Comparison of ENCODE assay signal across 1 cellular context in the genomic region with DNA sequence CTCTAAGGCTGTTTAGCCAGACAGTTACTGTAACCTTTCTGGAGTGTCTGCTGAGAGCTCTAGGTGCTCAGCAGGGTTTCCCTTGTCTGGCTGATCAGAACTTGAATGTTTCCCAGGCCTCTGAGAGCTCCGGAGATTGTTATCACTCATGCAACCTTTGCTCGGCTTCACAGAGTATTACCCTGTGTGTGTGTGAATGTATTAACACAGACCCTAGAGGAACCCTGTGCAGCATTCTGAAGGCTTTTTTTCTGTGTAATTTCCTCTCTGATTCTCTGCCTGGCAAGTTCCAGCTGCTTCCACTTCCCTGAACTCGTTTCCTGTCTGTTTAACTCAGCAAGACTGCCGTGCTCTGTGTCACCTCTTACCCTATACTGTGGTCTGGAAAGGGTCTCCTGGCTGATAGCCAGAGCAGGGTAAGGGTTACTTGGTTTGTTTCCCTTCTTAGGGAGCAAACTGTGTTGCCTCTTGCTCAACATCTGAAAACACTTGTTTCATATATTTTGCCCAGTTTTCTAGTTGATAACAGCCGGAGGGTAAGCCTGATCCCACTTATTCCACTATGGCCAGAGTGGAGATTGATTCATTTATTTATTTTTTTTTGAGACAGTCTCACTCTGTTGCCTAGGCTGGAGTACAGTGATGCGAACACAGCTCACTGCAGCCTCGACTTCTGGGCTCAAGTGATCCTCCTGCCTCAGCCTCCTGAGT.
A peak's percentile ranks its signal among the peaks of the same experiment; 100 is the strongest.
TF ChIP-seq lines count a peak whose summit lies in the region.

No MANE protein-coding gene starts in this region.

TF ChIP-seq in HepG2, 621 proteins besides CTCF, POLR2A, EP300 and RAD21 (continues in another document):
- TF ChIP-seq HMG20A (CRISPR knock-in tag; IDR thresholded peaks at IDR 0.05; ENCODE audit: borderline replicate concordance), result peak; percentile 41; the same call in 1 of the 2 replicates
- TF ChIP-seq SMAD3 (CRISPR knock-in tag; IDR thresholded peaks at IDR 0.05), result peak; percentile 42; the same call in 1 of the 2 replicates
- TF ChIP-seq KLF16 (CRISPR knock-in tag; IDR thresholded peaks at IDR 0.05), result peak in 1 of 2 experiments; percentile 48; a peak in 1 of 4 replicates
- TF ChIP-seq ELF1 (CRISPR knock-in tag; IDR thresholded peaks at IDR 0.05), result peak; percentile 54
- TF ChIP-seq, protein P1, sequence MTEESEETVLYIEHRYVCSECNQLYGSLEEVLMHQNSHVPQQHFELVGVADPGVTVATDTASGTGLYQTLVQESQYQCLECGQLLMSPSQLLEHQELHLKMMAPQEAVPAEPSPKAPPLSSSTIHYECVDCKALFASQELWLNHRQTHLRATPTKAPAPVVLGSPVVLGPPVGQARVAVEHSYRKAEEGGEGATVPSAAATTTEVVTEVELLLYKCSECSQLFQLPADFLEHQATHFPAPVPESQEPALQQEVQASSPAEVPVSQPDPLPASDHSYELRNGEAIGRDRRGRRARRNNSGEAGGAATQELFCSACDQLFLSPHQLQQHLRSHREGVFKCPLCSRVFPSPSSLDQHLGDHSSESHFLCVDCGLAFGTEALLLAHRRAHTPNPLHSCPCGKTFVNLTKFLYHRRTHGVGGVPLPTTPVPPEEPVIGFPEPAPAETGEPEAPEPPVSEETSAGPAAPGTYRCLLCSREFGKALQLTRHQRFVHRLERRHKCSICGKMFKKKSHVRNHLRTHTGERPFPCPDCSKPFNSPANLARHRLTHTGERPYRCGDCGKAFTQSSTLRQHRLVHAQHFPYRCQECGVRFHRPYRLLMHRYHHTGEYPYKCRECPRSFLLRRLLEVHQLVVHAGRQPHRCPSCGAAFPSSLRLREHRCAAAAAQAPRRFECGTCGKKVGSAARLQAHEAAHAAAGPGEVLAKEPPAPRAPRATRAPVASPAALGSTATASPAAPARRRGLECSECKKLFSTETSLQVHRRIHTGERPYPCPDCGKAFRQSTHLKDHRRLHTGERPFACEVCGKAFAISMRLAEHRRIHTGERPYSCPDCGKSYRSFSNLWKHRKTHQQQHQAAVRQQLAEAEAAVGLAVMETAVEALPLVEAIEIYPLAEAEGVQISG (CRISPR knock-in tag; IDR thresholded peaks at IDR 0.05), result peak; percentile 43; the same call in 1 of the 2 replicates
- peak; percentile 24 for TF ChIP-seq HDAC2 (CRISPR knock-in tag; IDR thresholded peaks at IDR 0.05)
- TF ChIP-seq, protein P2, sequence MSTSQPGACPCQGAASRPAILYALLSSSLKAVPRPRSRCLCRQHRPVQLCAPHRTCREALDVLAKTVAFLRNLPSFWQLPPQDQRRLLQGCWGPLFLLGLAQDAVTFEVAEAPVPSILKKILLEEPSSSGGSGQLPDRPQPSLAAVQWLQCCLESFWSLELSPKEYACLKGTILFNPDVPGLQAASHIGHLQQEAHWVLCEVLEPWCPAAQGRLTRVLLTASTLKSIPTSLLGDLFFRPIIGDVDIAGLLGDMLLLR (CRISPR knock-in tag; IDR thresholded peaks at IDR 0.05), result no peak
- no peak for TF ChIP-seq NR2C2 (CRISPR knock-in tag; IDR thresholded peaks at IDR 0.05; ENCODE audit: borderline replicate concordance)
- no peak for TF ChIP-seq SMYD3 (CRISPR knock-in tag; IDR thresholded peaks at IDR 0.05)
- TF ChIP-seq TEAD3 (CRISPR knock-in tag; optimal IDR thresholded peaks at IDR 0.05; ENCODE audit: borderline replicate concordance), result peak; percentile 64
- TF ChIP-seq ZNF615 (CRISPR knock-in tag; IDR thresholded peaks at IDR 0.05; ENCODE audit: borderline replicate concordance), result 0 out of 2 replicates have a peak, but pooled peaks have one; percentile 43
- 0 out of 2 replicates have a peak, but pooled peaks have one; percentile 11 for TF ChIP-seq ZNF547 (CRISPR knock-in tag; IDR thresholded peaks at IDR 0.05)
- peak; percentile 80 for TF ChIP-seq HNF4G (IDR thresholded peaks at IDR 0.05; ENCODE audit: borderline replicate concordance, low read depth, low read length)
- no peak for TF ChIP-seq HNF4G (CRISPR knock-in tag; IDR thresholded peaks at IDR 0.05; ENCODE audit: borderline replicate concordance, low read depth)
- TF ChIP-seq DMAP1 (CRISPR knock-in tag; IDR thresholded peaks at IDR 0.05), result 0 out of 2 replicates have a peak, but pooled peaks have one; percentile 40
- TF ChIP-seq, protein P3, sequence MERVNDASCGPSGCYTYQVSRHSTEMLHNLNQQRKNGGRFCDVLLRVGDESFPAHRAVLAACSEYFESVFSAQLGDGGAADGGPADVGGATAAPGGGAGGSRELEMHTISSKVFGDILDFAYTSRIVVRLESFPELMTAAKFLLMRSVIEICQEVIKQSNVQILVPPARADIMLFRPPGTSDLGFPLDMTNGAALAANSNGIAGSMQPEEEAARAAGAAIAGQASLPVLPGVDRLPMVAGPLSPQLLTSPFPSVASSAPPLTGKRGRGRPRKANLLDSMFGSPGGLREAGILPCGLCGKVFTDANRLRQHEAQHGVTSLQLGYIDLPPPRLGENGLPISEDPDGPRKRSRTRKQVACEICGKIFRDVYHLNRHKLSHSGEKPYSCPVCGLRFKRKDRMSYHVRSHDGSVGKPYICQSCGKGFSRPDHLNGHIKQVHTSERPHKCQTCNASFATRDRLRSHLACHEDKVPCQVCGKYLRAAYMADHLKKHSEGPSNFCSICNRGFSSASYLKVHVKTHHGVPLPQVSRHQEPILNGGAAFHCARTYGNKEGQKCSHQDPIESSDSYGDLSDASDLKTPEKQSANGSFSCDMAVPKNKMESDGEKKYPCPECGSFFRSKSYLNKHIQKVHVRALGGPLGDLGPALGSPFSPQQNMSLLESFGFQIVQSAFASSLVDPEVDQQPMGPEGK (CRISPR knock-in tag; IDR thresholded peaks at IDR 0.05), result peak; percentile 8; the same call in 1 of the 2 replicates
- TF ChIP-seq ATRX (CRISPR knock-in tag; IDR thresholded peaks at IDR 0.05; ENCODE audit: borderline replicate concordance), result no peak
- TF ChIP-seq ZNF605 (CRISPR knock-in tag; IDR thresholded peaks at IDR 0.05), result 0 out of 2 replicates have a peak, but pooled peaks have one; percentile 27
- peak; percentile 38; the same call in 1 of the 2 replicates for TF ChIP-seq ZFX (CRISPR knock-in tag; IDR thresholded peaks at IDR 0.05; ENCODE audit: low read depth)
- peak; percentile 92 for TF ChIP-seq ZNF652 (CRISPR knock-in tag; IDR thresholded peaks at IDR 0.05; ENCODE audit: borderline replicate concordance, low read depth)
- peak; percentile 55; the same call in 1 of the 2 replicates for TF ChIP-seq HNF4A (CRISPR knock-in tag; IDR thresholded peaks at IDR 0.05)
- TF ChIP-seq MEIS2 (CRISPR knock-in tag; IDR thresholded peaks at IDR 0.05), result no peak
- TF ChIP-seq, protein P4, sequence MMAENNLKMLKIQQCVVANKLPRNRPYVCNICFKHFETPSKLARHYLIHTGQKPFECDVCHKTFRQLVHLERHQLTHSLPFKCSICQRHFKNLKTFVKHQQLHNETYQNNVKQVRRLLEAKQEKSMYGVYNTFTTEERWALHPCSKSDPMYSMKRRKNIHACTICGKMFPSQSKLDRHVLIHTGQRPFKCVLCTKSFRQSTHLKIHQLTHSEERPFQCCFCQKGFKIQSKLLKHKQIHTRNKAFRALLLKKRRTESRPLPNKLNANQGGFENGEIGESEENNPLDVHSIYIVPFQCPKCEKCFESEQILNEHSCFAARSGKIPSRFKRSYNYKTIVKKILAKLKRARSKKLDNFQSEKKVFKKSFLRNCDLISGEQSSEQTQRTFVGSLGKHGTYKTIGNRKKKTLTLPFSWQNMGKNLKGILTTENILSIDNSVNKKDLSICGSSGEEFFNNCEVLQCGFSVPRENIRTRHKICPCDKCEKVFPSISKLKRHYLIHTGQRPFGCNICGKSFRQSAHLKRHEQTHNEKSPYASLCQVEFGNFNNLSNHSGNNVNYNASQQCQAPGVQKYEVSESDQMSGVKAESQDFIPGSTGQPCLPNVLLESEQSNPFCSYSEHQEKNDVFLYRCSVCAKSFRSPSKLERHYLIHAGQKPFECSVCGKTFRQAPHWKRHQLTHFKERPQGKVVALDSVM (CRISPR knock-in tag; IDR thresholded peaks at IDR 0.05), result peak; percentile 96
- peak; percentile 42; the same call in 1 of the 2 replicates for TF ChIP-seq ZNF788 (CRISPR knock-in tag; IDR thresholded peaks at IDR 0.05; ENCODE audit: borderline replicate concordance)
- 0 out of 2 replicates have a peak, but pooled peaks have one; percentile 51 for TF ChIP-seq ZFP37 (CRISPR knock-in tag; IDR thresholded peaks at IDR 0.05; ENCODE audit: borderline replicate concordance)
- 0 out of 2 replicates have a peak, but pooled peaks have one; percentile 26 for TF ChIP-seq KLF9 (CRISPR knock-in tag; IDR thresholded peaks at IDR 0.05; ENCODE audit: low read depth)
- 0 out of 2 replicates have a peak, but pooled peaks have one; percentile 40 for TF ChIP-seq ETV6 (CRISPR knock-in tag; conservative IDR thresholded peaks at IDR 0.05)
- TF ChIP-seq ZNF543 (CRISPR knock-in tag; IDR thresholded peaks at IDR 0.05), result 0 out of 2 replicates have a peak, but pooled peaks have one; percentile 20
- TF ChIP-seq ZSCAN9 (CRISPR knock-in tag; IDR thresholded peaks at IDR 0.05; ENCODE audit: borderline replicate concordance), result peak; percentile 41; the same call in 1 of the 2 replicates
- TF ChIP-seq ZNF614 (CRISPR knock-in tag; IDR thresholded peaks at IDR 0.05; ENCODE audit: borderline replicate concordance), result peak; percentile 27; the same call in 1 of the 2 replicates
- TF ChIP-seq ZNF205 (CRISPR knock-in tag; IDR thresholded peaks at IDR 0.05), result peak; percentile 69
- 0 out of 2 replicates have a peak, but pooled peaks have one; percentile 34 for TF ChIP-seq ZNF335 (CRISPR knock-in tag; IDR thresholded peaks at IDR 0.05)
- TF ChIP-seq, protein P5, sequence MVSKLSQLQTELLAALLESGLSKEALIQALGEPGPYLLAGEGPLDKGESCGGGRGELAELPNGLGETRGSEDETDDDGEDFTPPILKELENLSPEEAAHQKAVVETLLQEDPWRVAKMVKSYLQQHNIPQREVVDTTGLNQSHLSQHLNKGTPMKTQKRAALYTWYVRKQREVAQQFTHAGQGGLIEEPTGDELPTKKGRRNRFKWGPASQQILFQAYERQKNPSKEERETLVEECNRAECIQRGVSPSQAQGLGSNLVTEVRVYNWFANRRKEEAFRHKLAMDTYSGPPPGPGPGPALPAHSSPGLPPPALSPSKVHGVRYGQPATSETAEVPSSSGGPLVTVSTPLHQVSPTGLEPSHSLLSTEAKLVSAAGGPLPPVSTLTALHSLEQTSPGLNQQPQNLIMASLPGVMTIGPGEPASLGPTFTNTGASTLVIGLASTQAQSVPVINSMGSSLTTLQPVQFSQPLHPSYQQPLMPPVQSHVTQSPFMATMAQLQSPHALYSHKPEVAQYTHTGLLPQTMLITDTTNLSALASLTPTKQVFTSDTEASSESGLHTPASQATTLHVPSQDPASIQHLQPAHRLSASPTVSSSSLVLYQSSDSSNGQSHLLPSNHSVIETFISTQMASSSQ (IDR thresholded peaks at IDR 0.05; ENCODE audit: low read depth), result 0 out of 2 replicates have a peak, but pooled peaks have one; percentile 8
- TF ChIP-seq, protein P5 (CRISPR knock-in tag; IDR thresholded peaks at IDR 0.05; ENCODE audit: borderline replicate concordance), result no peak
- peak; percentile 92 for TF ChIP-seq ZNF7 (CRISPR knock-in tag; IDR thresholded peaks at IDR 0.05)
- TF ChIP-seq, protein P6, sequence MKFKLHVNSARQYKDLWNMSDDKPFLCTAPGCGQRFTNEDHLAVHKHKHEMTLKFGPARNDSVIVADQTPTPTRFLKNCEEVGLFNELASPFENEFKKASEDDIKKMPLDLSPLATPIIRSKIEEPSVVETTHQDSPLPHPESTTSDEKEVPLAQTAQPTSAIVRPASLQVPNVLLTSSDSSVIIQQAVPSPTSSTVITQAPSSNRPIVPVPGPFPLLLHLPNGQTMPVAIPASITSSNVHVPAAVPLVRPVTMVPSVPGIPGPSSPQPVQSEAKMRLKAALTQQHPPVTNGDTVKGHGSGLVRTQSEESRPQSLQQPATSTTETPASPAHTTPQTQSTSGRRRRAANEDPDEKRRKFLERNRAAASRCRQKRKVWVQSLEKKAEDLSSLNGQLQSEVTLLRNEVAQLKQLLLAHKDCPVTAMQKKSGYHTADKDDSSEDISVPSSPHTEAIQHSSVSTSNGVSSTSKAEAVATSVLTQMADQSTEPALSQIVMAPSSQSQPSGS (CRISPR knock-in tag; IDR thresholded peaks at IDR 0.05), result peak; percentile 29; the same call in 1 of the 2 replicates
- TF ChIP-seq KDM3A (CRISPR knock-in tag; IDR thresholded peaks at IDR 0.05; ENCODE audit: low read depth), result no peak
- peak; percentile 90 for TF ChIP-seq ASH2L (IDR thresholded peaks at IDR 0.05; ENCODE audit: insufficient read length, low read depth, low read length)
- TF ChIP-seq SIX1 (CRISPR knock-in tag; IDR thresholded peaks at IDR 0.05; ENCODE audit: borderline replicate concordance), result peak; percentile 20; the same call in 1 of the 2 replicates
- TF ChIP-seq IKZF1 (IDR thresholded peaks at IDR 0.05), result no peak
- 0 out of 2 replicates have a peak, but pooled peaks have one; percentile 26 for TF ChIP-seq KDM4B (CRISPR knock-in tag; IDR thresholded peaks at IDR 0.05)
- TF ChIP-seq POLR2AphosphoS5 (IDR thresholded peaks at IDR 0.05; ENCODE audit: low read depth, low read length), result 0 out of 2 replicates have a peak, but pooled peaks have one; percentile 25
- TF ChIP-seq, protein P7, sequence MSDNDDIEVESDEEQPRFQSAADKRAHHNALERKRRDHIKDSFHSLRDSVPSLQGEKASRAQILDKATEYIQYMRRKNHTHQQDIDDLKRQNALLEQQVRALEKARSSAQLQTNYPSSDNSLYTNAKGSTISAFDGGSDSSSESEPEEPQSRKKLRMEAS (IDR thresholded peaks at IDR 0.05), result 0 out of 2 replicates have a peak, but pooled peaks have one; percentile 26
- TF ChIP-seq TBX2 (CRISPR knock-in tag; IDR thresholded peaks at IDR 0.05; ENCODE audit: borderline replicate concordance), result peak; percentile 39; the same call in 1 of the 2 replicates
- no peak for TF ChIP-seq CAMTA2 (CRISPR knock-in tag; IDR thresholded peaks at IDR 0.05; ENCODE audit: borderline replicate concordance)
